In genomic region chr6:155349956-155350355, GRCh38 we compare ENCODE assay signal across 32 cellular contexts.
"Had no signal": no experiment of that assay in that cellular context is flagged by ENCODE, and none has a peak within 500 bp of the region (broad histone marks: within the 10 kb centered on the region; RNA-seq: fewer than 3 reads in every experiment).

No MANE protein-coding gene starts in this region.

- H3K4me3 Mint-ChIP-seq: activated CD4-positive, alpha-beta memory T cell treated with anti-CD3 and anti-CD28 coated beads for 36 hours; activated CD4-positive, alpha-beta T cell treated with anti-CD3 and anti-CD28 coated beads for 36 hours; activated CD4-positive, alpha-beta T cell treated with anti-CD3 and anti-CD28 coated beads, Interleukin-2, amount 10 ng/mL, durations not matched to agents 24 days and 14 days; activated CD8-positive, alpha-beta memory T cell treated with anti-CD3 and anti-CD28 coated beads, Interleukin-2, amount 10 ng/mL, durations not matched to agents 7 days and 5 days; activated CD8-positive, alpha-beta T cell treated with anti-CD3 and anti-CD28 coated beads, Interleukin-2, amount 10 ng/mL, durations not matched to agents 7 days and 5 days; activated naive CD4-positive, alpha-beta T cell treated with anti-CD3 and anti-CD28 coated beads for 36 hours; activated naive CD4-positive, alpha-beta T cell treated with anti-CD3 and anti-CD28 coated beads, Interleukin-2, amount 50 U/mL, for 24 hours; activated naive CD8-positive, alpha-beta T cell treated with anti-CD3 and anti-CD28 coated beads, Interleukin-2, amount 10 ng/mL, durations not matched to agents 7 days and 5 days; activated T-helper 1 cell treated with anti-CD3 and anti-CD28 coated beads, Interleukin-12 subunit alpha, Interleukin-12 subunit beta, Interleukin-2, Interleukin-4 antibody, amounts not matched to agents 30 ng/mL and 10 ng/mL and 1 ng/mL, durations not matched to agents 14 hours and 24 hours and 36 hours; brain had no signal

- H3K27me3 ChIP-seq: ascending aorta, breast epithelium, cardiac muscle cell, colonic mucosa, esophagus squamous epithelium, gastroesophageal sphincter had no signal

- H3K4me1 ChIP-seq: ascending aorta, breast epithelium, colonic mucosa, esophagus squamous epithelium, gastroesophageal sphincter, heart right ventricle had no signal

- ATAC-seq: activated CD4-positive, alpha-beta T cell treated with anti-CD3 and anti-CD28 coated beads for 36 hours; activated CD8-positive, alpha-beta memory T cell treated with anti-CD3 and anti-CD28 coated beads, Interleukin-2, amount 10 ng/mL, durations not matched to agents 7 days and 5 days; activated CD8-positive, alpha-beta T cell treated with anti-CD3 and anti-CD28 coated beads, Interleukin-2, amount 10 ng/mL, durations not matched to agents 7 days and 5 days; gastroesophageal sphincter; heart right ventricle had no signal

- DNase-seq: activated CD4-positive, alpha-beta memory T cell treated with anti-CD3 and anti-CD28 coated beads for 36 hours; activated CD4-positive, alpha-beta T cell treated with anti-CD3 and anti-CD28 coated beads for 36 hours; activated CD4-positive, alpha-beta T cell treated with anti-CD3 and anti-CD28 coated beads, Interleukin-2, amount 10 ng/mL, durations not matched to agents 24 days and 14 days; activated CD4-positive, CD25-positive, alpha-beta regulatory T cell; activated CD4-positive, CD25-positive, alpha-beta regulatory T cell treated with anti-CD3 and anti-CD28 coated beads, Interleukin-2, amount 50 U/mL, for 72 hours; activated CD8-positive, alpha-beta memory T cell treated with anti-CD3 and anti-CD28 coated beads, Interleukin-2, amount 10 ng/mL, durations not matched to agents 7 days and 5 days; activated CD8-positive, alpha-beta memory T cell treated with anti-CD3 and anti-CD28 coated beads, Interleukin-2, amount 50 U/mL, for 4 hours; activated CD8-positive, alpha-beta T cell treated with anti-CD3 and anti-CD28 coated beads, Interleukin-2, amount 10 ng/mL, durations not matched to agents 7 days and 5 days; activated effector memory CD4-positive, alpha-beta T cell treated with anti-CD3 and anti-CD28 coated beads, Interleukin-2, amount 50 U/mL, for 16 hours; activated naive CD4-positive, alpha-beta T cell treated with anti-CD3 and anti-CD28 coated beads for 36 hours; activated naive CD8-positive, alpha-beta T cell treated with anti-CD3 and anti-CD28 coated beads, Interleukin-2, amount 10 ng/mL, durations not matched to agents 7 days and 5 days; activated T-cell treated with anti-CD3 and anti-CD28 coated beads, Interleukin-2, amount 50 U/mL, for 1 hour; activated T-cell treated with anti-CD3 and anti-CD28 coated beads, Interleukin-2, amount 50 U/mL, for 48 hours; central memory CD4-positive, alpha-beta T cell; cerebellar nuclear complex; colonic mucosa; effector CD8-positive, alpha-beta T cell; esophagus squamous epithelium; foreskin melanocyte; heart right ventricle; T-helper 2 cell had no signal

- H3K36me3 ChIP-seq: ascending aorta, breast epithelium, cardiac muscle cell, colonic mucosa, esophagus squamous epithelium, gastroesophageal sphincter, heart right ventricle had no signal

- FAIRE-seq: endometrium, endothelial cell of umbilical vein had no signal

- H3K27me3 Mint-ChIP-seq: activated CD4-positive, alpha-beta T cell treated with anti-CD3 and anti-CD28 coated beads for 36 hours; activated CD4-positive, alpha-beta T cell treated with anti-CD3 and anti-CD28 coated beads, Interleukin-2, amount 10 ng/mL, durations not matched to agents 24 days and 14 days had no signal

- H3K4me1 Mint-ChIP-seq: activated CD8-positive, alpha-beta memory T cell treated with anti-CD3 and anti-CD28 coated beads, Interleukin-2, amount 10 ng/mL, durations not matched to agents 7 days and 5 days; activated naive CD8-positive, alpha-beta T cell treated with anti-CD3 and anti-CD28 coated beads, Interleukin-2, amount 10 ng/mL, durations not matched to agents 7 days and 5 days; brain had no signal

- H3K27ac Mint-ChIP-seq: activated CD4-positive, alpha-beta memory T cell treated with anti-CD3 and anti-CD28 coated beads for 36 hours; activated CD4-positive, alpha-beta T cell treated with anti-CD3 and anti-CD28 coated beads for 36 hours; activated CD4-positive, alpha-beta T cell treated with anti-CD3 and anti-CD28 coated beads, Interleukin-2, amount 10 ng/mL, durations not matched to agents 24 days and 14 days; activated CD8-positive, alpha-beta memory T cell treated with anti-CD3 and anti-CD28 coated beads, Interleukin-2, amount 10 ng/mL, durations not matched to agents 7 days and 5 days; activated CD8-positive, alpha-beta T cell treated with anti-CD3 and anti-CD28 coated beads, Interleukin-2, amount 10 ng/mL, durations not matched to agents 7 days and 5 days; activated naive CD4-positive, alpha-beta T cell treated with anti-CD3 and anti-CD28 coated beads for 36 hours; activated naive CD4-positive, alpha-beta T cell treated with anti-CD3 and anti-CD28 coated beads, Interleukin-2, amount 50 U/mL, for 24 hours; activated naive CD8-positive, alpha-beta T cell treated with anti-CD3 and anti-CD28 coated beads, Interleukin-2, amount 10 ng/mL, durations not matched to agents 7 days and 5 days; activated T-helper 1 cell treated with anti-CD3 and anti-CD28 coated beads, Interleukin-12 subunit alpha, Interleukin-12 subunit beta, Interleukin-2, Interleukin-4 antibody, amounts not matched to agents 30 ng/mL and 10 ng/mL and 1 ng/mL, durations not matched to agents 14 hours and 24 hours and 36 hours; activated T-helper 2 cell treated with anti-CD3 and anti-CD28 coated beads, Interferon-gamma antibody, Interleukin-2, Interleukin-4, amounts not matched to agents 10 μg/mL and 5 μg/mL and 100 μg/mL, durations not matched to agents 14 hours and 24 hours and 36 hours; brain had no signal

- H3K4me3 ChIP-seq: ascending aorta, breast epithelium, cardiac muscle cell, colonic mucosa, esophagus squamous epithelium, gastroesophageal sphincter, heart right ventricle had no signal

- H3K27ac ChIP-seq: ascending aorta, breast epithelium, cardiac muscle cell, colonic mucosa, epithelial cell of prostate, esophagus squamous epithelium, gastroesophageal sphincter, heart right ventricle had no signal

- H3K9me3 ChIP-seq: colonic mucosa had no signal
